ENCODE assay signal across 15 cellular contexts in the genomic region with DNA sequence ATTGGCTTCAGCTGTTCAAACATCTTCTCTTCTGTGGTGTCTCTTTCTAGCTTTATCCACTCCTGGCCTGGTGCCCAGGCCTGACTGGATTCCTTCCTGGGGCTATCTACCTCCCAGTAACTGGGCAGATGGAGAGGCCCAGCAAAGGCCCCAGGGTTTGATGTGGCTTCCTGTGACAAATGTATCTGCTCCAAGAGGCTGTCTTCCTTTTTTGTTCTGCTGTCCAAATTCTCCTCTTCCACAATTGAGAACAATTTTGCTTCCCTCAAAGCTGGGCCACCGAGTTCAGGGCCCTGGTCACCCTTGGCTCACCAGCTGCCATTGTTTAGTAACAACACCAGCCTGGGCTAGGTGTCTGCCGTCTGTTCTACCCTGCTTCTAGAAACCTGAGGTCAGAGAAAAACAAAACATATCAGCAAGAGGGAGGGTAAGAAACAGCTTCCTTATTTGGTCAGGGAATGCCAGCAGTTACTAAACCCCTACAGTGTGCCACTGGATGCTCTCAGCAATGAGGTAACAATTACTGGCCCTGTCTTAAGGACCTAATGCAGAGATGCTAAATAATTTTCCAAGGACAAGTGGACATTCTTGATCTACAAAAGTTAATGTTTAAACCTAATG. TPM values are rescaled to one million over a fixed set of nuclear protein-coding genes. Genes with fewer than 3 reads are reported as not detected.
DNase-seq lines count a peak whose midpoint lies in the region; ATAC-seq and TF ChIP-seq lines count a peak whose summit lies in the region.
"Had no signal": no experiment of that assay in that cellular context is flagged by ENCODE, and none has a peak within 500 bp of the region (broad histone marks: within the 10 kb centered on the region; RNA-seq: fewer than 3 reads in every experiment).

No MANE protein-coding gene starts in this region.

- peak overlapping the region; percentile 88 for H3K27ac Mint-ChIP-seq in activated naive CD8-positive, alpha-beta T cell treated with anti-CD3 and anti-CD28 coated beads, Interleukin-2, amount 10 ng/mL, durations not matched to agents 7 days and 5 days
- no peak overlapping the region for H3K27ac Mint-ChIP-seq in activated naive CD8-positive, alpha-beta T cell treated with anti-CD3 and anti-CD28 coated beads, Interleukin-2, amount 50 U/mL, for 24 hours
- H3K27ac Mint-ChIP-seq in endothelial cell (ENCODE audit: unreplicated experiment) (peak overlapping the region; percentile 96), type B pancreatic cell (peak overlapping the region; percentile 32)
- H3K27ac Mint-ChIP-seq: CD4-positive, alpha-beta T cell had no signal

- no peaks in the 10 kb centered on the region for H3K27me3 Mint-ChIP-seq in activated naive CD8-positive, alpha-beta T cell treated with anti-CD3 and anti-CD28 coated beads, Interleukin-2, amount 10 ng/mL, durations not matched to agents 7 days and 5 days
- H3K27me3 Mint-ChIP-seq in activated naive CD8-positive, alpha-beta T cell treated with anti-CD3 and anti-CD28 coated beads, Interleukin-2, amount 50 U/mL, for 24 hours = peaks cover 10% of the 10 kb centered on the region
- H3K27me3 Mint-ChIP-seq in endothelial cell (ENCODE audit: unreplicated experiment) (peaks cover 6% of the 10 kb centered on the region), type B pancreatic cell (peaks cover 4% of the 10 kb centered on the region)

- H3K4me1 ChIP-seq in prostate gland (replicated peaks) = no peaks in the 10 kb centered on the region

- H3K36me3 ChIP-seq in prostate gland = no peaks in the 10 kb centered on the region

- peaks cover 31% of the 10 kb centered on the region for H3K4me1 Mint-ChIP-seq in activated naive CD8-positive, alpha-beta T cell treated with anti-CD3 and anti-CD28 coated beads, Interleukin-2, amount 10 ng/mL, durations not matched to agents 7 days and 5 days
- no peaks in the 10 kb centered on the region for H3K4me1 Mint-ChIP-seq in activated naive CD8-positive, alpha-beta T cell treated with anti-CD3 and anti-CD28 coated beads, Interleukin-2, amount 50 U/mL, for 24 hours
- peaks cover 29% of the 10 kb centered on the region for H3K4me1 Mint-ChIP-seq in endothelial cell (ENCODE audit: unreplicated experiment)
- H3K4me1 Mint-ChIP-seq in type B pancreatic cell (ENCODE audit: unreplicated experiment) = peaks cover 12% of the 10 kb centered on the region

- no peaks in the 10 kb centered on the region for H3K27me3 ChIP-seq in prostate gland (replicated peaks; ENCODE audit: insufficient read depth)

- ATAC-seq in activated naive CD8-positive, alpha-beta T cell treated with anti-CD3 and anti-CD28 coated beads, Interleukin-2, amount 10 ng/mL, durations not matched to agents 7 days and 5 days (ENCODE audit: low read depth) = peak; percentile 31
- no peak for ATAC-seq in activated naive CD8-positive, alpha-beta T cell treated with anti-CD3 and anti-CD28 coated beads, Interleukin-2, amount 50 U/mL, for 24 hours
- ATAC-seq: stimulated activated naive CD8-positive, alpha-beta T cell treated with anti-CD3 and anti-CD28 coated beads, Interleukin-15, amount 100 ng/mL, for 72 hours had no signal

- no peaks in the 10 kb centered on the region for H3K9me3 Mint-ChIP-seq in activated naive CD8-positive, alpha-beta T cell treated with anti-CD3 and anti-CD28 coated beads, Interleukin-2, amount 10 ng/mL, durations not matched to agents 7 days and 5 days
- no peaks in the 10 kb centered on the region for H3K9me3 Mint-ChIP-seq in activated naive CD8-positive, alpha-beta T cell treated with anti-CD3 and anti-CD28 coated beads, Interleukin-2, amount 50 U/mL, for 24 hours
- H3K9me3 Mint-ChIP-seq in endothelial cell (ENCODE audit: unreplicated experiment) (no peaks in the 10 kb centered on the region), type B pancreatic cell (no peaks in the 10 kb centered on the region)
- H3K9me3 Mint-ChIP-seq: CD4-positive, alpha-beta T cell; stimulated activated naive CD8-positive, alpha-beta T cell treated with anti-CD3 and anti-CD28 coated beads, Interleukin-15, amount 100 ng/mL, for 72 hours had no signal

- H3K4me3 ChIP-seq in prostate gland = no peak overlapping the region
- H3K4me3 ChIP-seq: lung, SK-N-MC had no signal

- 35% methylated on average over 2 of the region's 2 CpGs for WGBS in prostate gland

- no peak overlapping the region for H3K27ac ChIP-seq in prostate gland
- H3K27ac ChIP-seq: SK-N-MC had no signal

- no peak for TF ChIP-seq POLR2A in prostate gland (IDR thresholded peaks at IDR 0.05)

- POLR2A ChIA-PET in activated naive CD8-positive, alpha-beta T cell treated with anti-CD3 and anti-CD28 coated beads, Interleukin-2, amount 10 ng/mL, durations not matched to agents 7 days and 5 days (lab: Charles Lee) = interaction anchor here (1.2 kb wide), 1 partner anchor 87 kb away, joined by 3 read pairs; no protein-coding TSS in a partner anchor

- peaks cover 15% of the 10 kb centered on the region for H3K36me3 Mint-ChIP-seq in activated naive CD8-positive, alpha-beta T cell treated with anti-CD3 and anti-CD28 coated beads, Interleukin-2, amount 10 ng/mL, durations not matched to agents 7 days and 5 days
- no peaks in the 10 kb centered on the region for H3K36me3 Mint-ChIP-seq in activated naive CD8-positive, alpha-beta T cell treated with anti-CD3 and anti-CD28 coated beads, Interleukin-2, amount 50 U/mL, for 24 hours (ENCODE audit: low read depth)
- H3K36me3 Mint-ChIP-seq in endothelial cell (ENCODE audit: low read depth, unreplicated experiment) (peaks cover 6% of the 10 kb centered on the region), type B pancreatic cell (no peaks in the 10 kb centered on the region)

- H3K9me3 ChIP-seq in prostate gland = no peaks in the 10 kb centered on the region

- H3K4me3 Mint-ChIP-seq in activated naive CD8-positive, alpha-beta T cell treated with anti-CD3 and anti-CD28 coated beads, Interleukin-2, amount 10 ng/mL, durations not matched to agents 7 days and 5 days = no peak overlapping the region
- H3K4me3 Mint-ChIP-seq in activated naive CD8-positive, alpha-beta T cell treated with anti-CD3 and anti-CD28 coated beads, Interleukin-2, amount 50 U/mL, for 24 hours = no peak overlapping the region
- no peak overlapping the region for H3K4me3 Mint-ChIP-seq in endothelial cell (ENCODE audit: unreplicated experiment)
- H3K4me3 Mint-ChIP-seq in type B pancreatic cell = no peak overlapping the region
- H3K4me3 Mint-ChIP-seq: CD4-positive, alpha-beta T cell; stimulated activated naive CD8-positive, alpha-beta T cell treated with anti-CD3 and anti-CD28 coated beads, Interleukin-15, amount 100 ng/mL, for 72 hours had no signal

- intact Hi-C loops in prostate gland (cut with DNase I) = no loop called here

- TF ChIP-seq CTCF in endothelial cell (IDR thresholded peaks at IDR 0.05; ENCODE audit: unreplicated experiment) (no peak), type B pancreatic cell (conservative IDR thresholded peaks at IDR 0.05) (no peak), prostate gland (IDR thresholded peaks at IDR 0.05) (no peak)

- DNase-seq in activated naive CD8-positive, alpha-beta T cell treated with anti-CD3 and anti-CD28 coated beads, Interleukin-2, amount 10 ng/mL, durations not matched to agents 7 days and 5 days = no peak
- DNase-seq in activated naive CD8-positive, alpha-beta T cell treated with anti-CD3 and anti-CD28 coated beads, Interleukin-2, amount 50 U/mL, for 24 hours = no peak
- peak; percentile 80 for DNase-seq in NCI-H345 (lab: John Stamatoyannopoulos, UW)
- DNase-seq in endothelial cell (ENCODE audit: low spot score) = no peak
- DNase-seq in type B pancreatic cell (ENCODE audit: extremely low spot score, unreplicated experiment) = no peak
- no peak for DNase-seq in stimulated activated CD4-positive, alpha-beta T cell treated with anti-CD3 and anti-CD28 coated beads, Interleukin-15, amount 100 ng/mL, for 24 hours
- no peak for DNase-seq in prostate gland (ENCODE audit: low spot score)
- no peak for DNase-seq in SIG-M5 (lab: John Stamatoyannopoulos, UW)
- DNase-seq: activated T-cell treated with anti-CD3 and anti-CD28 coated beads, Interleukin-2, amount 50 U/mL, for 48 hours; CD4-positive, alpha-beta T cell; Karpas-422; small intestine; stimulated activated naive CD8-positive, alpha-beta T cell treated with anti-CD3 and anti-CD28 coated beads, Interleukin-15, amount 100 ng/mL, for 72 hours had no signal

RNA-seq across cellular contexts. Expression of a gene that starts 3.9 kb away (rescaled TPM):
- total RNA-seq in activated naive CD8-positive, alpha-beta T cell treated with anti-CD3 and anti-CD28 coated beads, Interleukin-2, amount 10 ng/mL, durations not matched to agents 7 days and 5 days = 10 to 100 TPM; 12.3 to 13.5 TPM
- total RNA-seq in endothelial cell (ENCODE audit: unreplicated experiment) (1.0 TPM), type B pancreatic cell (ENCODE audit: low replicate concordance) (not detected in 2 replicates), prostate gland (1 to 10 TPM in 1 of 2 donors, under 1 TPM in 1; 0.57 to 1.7 TPM)
- total RNA-seq: CD4-positive, alpha-beta T cell had no signal

RNA-seq across cellular contexts. Expression of a gene that starts 20.2 kb away (rescaled TPM):
- not detected for total RNA-seq in activated naive CD8-positive, alpha-beta T cell treated with anti-CD3 and anti-CD28 coated beads, Interleukin-2, amount 10 ng/mL, durations not matched to agents 7 days and 5 days
- total RNA-seq in endothelial cell (ENCODE audit: unreplicated experiment) (not detected), type B pancreatic cell (ENCODE audit: low replicate concordance) (not detected in 2 replicates), prostate gland (not detected)
- total RNA-seq: CD4-positive, alpha-beta T cell; lung had no signal

RNA-seq across cellular contexts. Expression of a gene that starts 44.1 kb away (rescaled TPM):
- total RNA-seq in activated naive CD8-positive, alpha-beta T cell treated with anti-CD3 and anti-CD28 coated beads, Interleukin-2, amount 10 ng/mL, durations not matched to agents 7 days and 5 days = 10 to 100 TPM; 20.1 to 20.7 TPM
- total RNA-seq in endothelial cell (ENCODE audit: unreplicated experiment) (164 TPM), type B pancreatic cell (ENCODE audit: low replicate concordance) (26.6 and 71.7 TPM in 2 replicates), prostate gland (10 to 100 TPM; 19.4 to 30.7 TPM)

RNA-seq across cellular contexts. Expression of a gene that starts 46.1 kb away (rescaled TPM):
- total RNA-seq in activated naive CD8-positive, alpha-beta T cell treated with anti-CD3 and anti-CD28 coated beads, Interleukin-2, amount 10 ng/mL, durations not matched to agents 7 days and 5 days = 100 to 1,000 TPM; 502 to 534 TPM
- total RNA-seq in endothelial cell (ENCODE audit: unreplicated experiment) (5.1 TPM), type B pancreatic cell (ENCODE audit: low replicate concordance) (2.8 and 13.2 TPM in 2 replicates), prostate gland (10 to 100 TPM; 34.0 to 62.1 TPM)
